In the genomic region with DNA sequence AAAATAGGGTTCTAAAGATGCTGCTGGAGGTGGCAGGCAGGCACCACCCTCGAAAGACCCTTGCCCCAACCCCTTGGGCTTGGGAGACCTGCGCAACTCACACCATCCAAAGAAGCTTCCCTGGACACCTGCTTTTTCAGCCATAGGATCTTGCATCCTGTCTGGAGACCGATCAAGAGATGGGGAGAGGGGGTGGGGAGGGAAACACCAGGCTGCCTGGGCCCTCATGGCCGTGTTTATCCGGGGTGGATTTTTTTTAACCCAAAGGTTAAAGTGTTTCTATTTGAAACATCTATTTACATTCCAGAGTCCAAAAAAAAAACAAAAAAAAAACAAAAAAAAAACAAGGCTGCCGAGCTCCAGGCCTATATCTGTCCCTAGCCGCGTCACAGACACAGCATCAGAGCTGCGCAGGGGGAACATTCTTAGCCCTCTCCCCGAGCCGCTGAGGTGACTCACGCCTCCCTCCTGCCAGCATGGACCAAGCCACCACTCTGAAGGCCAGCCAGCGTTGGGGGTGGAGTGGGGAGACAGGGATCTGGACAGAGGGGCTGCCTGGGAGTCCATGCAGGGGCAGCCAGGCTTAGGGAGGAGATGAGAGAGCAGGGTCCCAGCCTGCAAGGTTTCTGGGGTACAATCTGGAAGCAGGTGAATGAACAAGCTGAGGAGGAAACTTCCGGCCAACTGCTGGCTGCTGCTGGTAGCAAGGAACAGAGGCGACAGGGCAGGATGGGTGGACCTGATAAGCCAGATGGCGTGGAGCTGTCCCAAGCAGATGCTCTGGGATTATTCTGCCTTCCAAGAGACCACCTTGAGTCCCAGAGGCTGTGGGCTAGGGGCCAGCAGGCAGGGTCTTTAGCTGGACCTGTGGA, we compare ENCODE assay signal across 8 cellular contexts.
A peak's percentile ranks its signal among the peaks of the same experiment; 100 is the strongest.
DNase-seq lines count a peak whose midpoint lies in the region; ATAC-seq and TF ChIP-seq lines count a peak whose summit lies in the region.

No MANE protein-coding gene starts in this region.

- 0 out of 2 replicates have a peak overlapping the region, but pooled peaks have one; percentile 2 for H3K4me3 ChIP-seq in HFF-Myc (replicated peaks; ENCODE audit: low read depth, low read length)
- peak overlapping the region; percentile 2 for H3K4me3 ChIP-seq in astrocyte of the cerebellum (ENCODE audit: low read depth, low read length)
- peak overlapping the region; percentile 35 to 81 for H3K4me3 ChIP-seq in stomach smooth muscle (ENCODE audit: low read length in 2 of 2)

- no peak for TF ChIP-seq CTCF in HFF-Myc (IDR thresholded peaks at IDR 0.05; ENCODE audit: low read depth, low read length, missing control alignments)
- TF ChIP-seq CTCF in astrocyte of the cerebellum (IDR thresholded peaks at IDR 0.05; ENCODE audit: low read depth, low read length, missing control alignments): no peak

- H3K27me3 ChIP-seq in stomach smooth muscle (ENCODE audit: control insufficient read depth in 1 of 2, insufficient read depth in 2 of 2, low read length in 2 of 2): no peaks in the 10 kb centered on the region

- peaks cover 85% of the 10 kb centered on the region for H3K4me1 ChIP-seq in stomach smooth muscle (ENCODE audit: control insufficient read depth, insufficient read depth, low read length)

- ATAC-seq in activated CD4-positive, CD25-positive, alpha-beta regulatory T cell treated with anti-CD3 and anti-CD28 coated beads, Interleukin-2, amount 50 U/mL, for 24 hours: no peak
- no peak for ATAC-seq in GM21360 (IDR thresholded peaks at IDR 0.05; ENCODE audit: unreplicated experiment)
- no peak for ATAC-seq in GM21390 (IDR thresholded peaks at IDR 0.05; ENCODE audit: unreplicated experiment)

- H3K27ac ChIP-seq in stomach smooth muscle (ENCODE audit: low read length): peak overlapping the region; percentile 85

- DNase-seq in HFF-Myc (ENCODE audit: extremely low read depth, low read depth): peak; percentile 87
- DNase-seq in astrocyte of the cerebellum (ENCODE audit: low read depth): peak; percentile 94
- peak; percentile 96 for DNase-seq in iris pigment epithelial cell (ENCODE audit: low read depth)
- DNase-seq in NCI-H226: no peak

- peaks cover 0 to 12% of the 10 kb centered on the region in 2 donors for H3K36me3 ChIP-seq in stomach smooth muscle (ENCODE audit: control insufficient read depth in 2 of 2, insufficient read depth in 2 of 2, low read length in 2 of 2)

- in situ Hi-C loops in astrocyte of the cerebellum (cut with HindIII; ENCODE audit: low sequenced_read_pairs): no loop called here

- peak overlapping the region; percentile 47 to 51 for H3K9ac ChIP-seq in stomach smooth muscle (ENCODE audit: low read length in 2 of 2)

- no peaks in the 10 kb centered on the region for H3K9me3 ChIP-seq in stomach smooth muscle (ENCODE audit: control insufficient read depth in 2 of 2, low read length in 2 of 2)

Comparison
In these comparisons a context has a peak if more than half of its experiments do, and no peak if none do; other contexts are left out.
1. H3K4me3 ChIP-seq: peak in every context shown above with its lines; median percentile 58 in stomach smooth muscle; 2 in HFF-Myc; 2 in astrocyte of the cerebellum.